In genomic region chr12:12056951-12057350, GRCh38 we compare ENCODE assay signal across 1 cellular context.
TF ChIP-seq lines count a peak whose summit lies in the region.

No MANE protein-coding gene starts in this region.

TF ChIP-seq in WTC11, 78 proteins besides CTCF, POLR2A, EP300 and RAD21 (continued from another document):
- TF ChIP-seq ZSCAN18 (CRISPR knock-in tag; IDR thresholded peaks at IDR 0.05), result no peak
- TF ChIP-seq ZNF396 (CRISPR knock-in tag; IDR thresholded peaks at IDR 0.05; ENCODE audit: borderline replicate concordance), result no peak
- no peak for TF ChIP-seq ERG (CRISPR knock-in tag; IDR thresholded peaks at IDR 0.05)
- TF ChIP-seq GTF2I (CRISPR knock-in tag; conservative IDR thresholded peaks at IDR 0.05), result no peak
- TF ChIP-seq ATF6 (CRISPR knock-in tag; IDR thresholded peaks at IDR 0.05), result no peak
- TF ChIP-seq GABPB1 (CRISPR knock-in tag; IDR thresholded peaks at IDR 0.05), result no peak
- TF ChIP-seq AFF4 (CRISPR knock-in tag; IDR thresholded peaks at IDR 0.05; ENCODE audit: borderline replicate concordance), result no peak
- no peak for TF ChIP-seq ZBTB43 (CRISPR knock-in tag; IDR thresholded peaks at IDR 0.05)
- TF ChIP-seq CREM (CRISPR knock-in tag; IDR thresholded peaks at IDR 0.05), result no peak
- TF ChIP-seq ZNF671 (CRISPR knock-in tag; IDR thresholded peaks at IDR 0.05), result no peak
- TF ChIP-seq ZNF416 (CRISPR knock-in tag; IDR thresholded peaks at IDR 0.05), result no peak
